Comparison of ENCODE assay signal across 8 cellular contexts in the genomic region with DNA sequence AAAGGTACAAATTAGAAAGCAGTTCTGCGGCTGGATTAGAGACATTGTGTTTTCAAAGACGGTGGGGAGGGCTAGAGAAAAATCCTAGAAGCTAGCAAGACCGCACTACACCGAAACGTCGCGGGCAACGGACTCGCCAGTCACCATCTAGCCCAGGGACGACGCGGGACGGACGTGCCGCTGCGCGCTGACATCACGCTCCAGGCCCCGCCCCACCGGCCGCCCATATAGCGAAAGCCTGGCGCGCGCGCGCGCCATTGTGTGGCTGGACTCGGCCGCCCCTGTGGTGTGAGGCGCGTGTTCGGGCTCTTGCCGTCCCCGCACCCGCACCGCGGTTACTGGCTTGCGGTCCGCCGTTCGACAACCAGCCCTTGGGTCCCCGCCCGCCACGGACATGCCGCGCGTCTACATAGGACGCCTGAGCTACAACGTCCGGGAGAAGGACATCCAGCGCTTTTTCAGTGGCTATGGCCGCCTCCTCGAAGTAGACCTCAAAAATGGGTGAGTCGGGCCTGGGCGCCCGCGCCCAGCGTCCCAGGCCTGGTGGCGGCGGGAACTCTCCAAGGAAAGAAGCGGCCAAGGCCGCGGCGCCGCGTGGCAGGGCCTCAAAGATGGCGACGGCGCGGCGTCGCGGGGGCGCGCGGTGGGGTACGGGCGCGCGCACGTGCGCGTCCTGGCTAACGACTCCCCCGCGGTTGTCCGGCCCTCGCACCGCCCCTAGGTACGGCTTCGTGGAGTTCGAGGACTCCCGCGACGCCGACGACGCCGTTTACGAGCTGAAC. TPM values are rescaled to one million over a fixed set of nuclear protein-coding genes. Genes with fewer than 3 reads are reported as not detected.
DNase-seq lines count a peak whose midpoint lies in the region; ATAC-seq and TF ChIP-seq lines count a peak whose summit lies in the region.

Gene SRSF6, plus strand, starts transcription at position 257 of the 782 bp plus-strand sequence. Its CDS starts 138 bp downstream, at position 395.

- peak within 1 kb of the TSS; percentile 85 for H3K4me3 Mint-ChIP-seq in osteocyte (ENCODE audit: unreplicated experiment)

- peak within 1 kb of the TSS; percentile 87 for H3K4me3 ChIP-seq in GM08714 (ENCODE audit: low read length)
- H3K4me3 ChIP-seq in HFF-Myc (replicated peaks; ENCODE audit: low read depth, low read length) = peak within 1 kb of the TSS; percentile 81
- H3K4me3 ChIP-seq in thoracic aorta = peak within 1 kb of the TSS; percentile 99

- H3K27me3 Mint-ChIP-seq in osteocyte (ENCODE audit: unreplicated experiment) = peaks cover 10% of the 10 kb centered on the region

- H3K9me3 Mint-ChIP-seq in activated naive CD4-positive, alpha-beta T cell treated with anti-CD3 and anti-CD28 coated beads, Interleukin-2, amount 50 U/mL, for 72 hours = no peaks in the 10 kb centered on the region
- no peaks in the 10 kb centered on the region for H3K9me3 Mint-ChIP-seq in osteocyte (ENCODE audit: unreplicated experiment)

- H3K27ac Mint-ChIP-seq in activated naive CD4-positive, alpha-beta T cell treated with anti-CD3 and anti-CD28 coated beads, Interleukin-2, amount 50 U/mL, for 72 hours = peak within 1 kb of the TSS; percentile 97 to 99
- H3K27ac Mint-ChIP-seq in osteocyte (ENCODE audit: unreplicated experiment) = peak within 1 kb of the TSS; percentile 99

- H3K36me3 ChIP-seq in thoracic aorta = peaks cover 24% of the 10 kb centered on the region

- peaks cover 23 to 27% of the 10 kb centered on the region in 2 donors for H3K4me1 ChIP-seq in thoracic aorta (ENCODE audit: control insufficient read depth in 1 of 2, low read depth in 2 of 2)

- peak; percentile 88 for ATAC-seq in activated naive CD4-positive, alpha-beta T cell treated with anti-CD3 and anti-CD28 coated beads, Interleukin-2, amount 50 U/mL, for 72 hours
- ATAC-seq in thoracic aorta (ENCODE audit: insufficient number of reproducible peaks, low FRiP score, low read depth) = peak; percentile 95

- DNase-seq in HFF-Myc (ENCODE audit: extremely low read depth, low read depth) (peak; percentile 22), MV-4-11 (lab: John Stamatoyannopoulos, UW) (peak; percentile 89), SKM-1 (lab: John Stamatoyannopoulos, UW; ENCODE audit: unreplicated experiment) (peak; percentile 65), glomerular visceral epithelial cell (ENCODE audit: extremely low spot score) (peak; percentile 94), osteocyte (ENCODE audit: extremely low spot score, unreplicated experiment) (peak; percentile 97), thoracic aorta (ENCODE audit: low spot score) (peak; percentile 85)
- peak; percentile 94 to 95 for DNase-seq in activated naive CD4-positive, alpha-beta T cell treated with anti-CD3 and anti-CD28 coated beads, Interleukin-2, amount 50 U/mL, for 72 hours (ENCODE audit: low spot score in 2 of 2)

- H3K27me3 ChIP-seq in thoracic aorta (replicated peaks; ENCODE audit: insufficient read depth) = no peaks in the 10 kb centered on the region

- TF ChIP-seq CTCF in HFF-Myc (IDR thresholded peaks at IDR 0.05; ENCODE audit: low read depth, low read length, missing control alignments) = no peak
- TF ChIP-seq CTCF in osteocyte (IDR thresholded peaks at IDR 0.05) = no peak
- no peak for TF ChIP-seq CTCF in thoracic aorta (IDR thresholded peaks at IDR 0.05)

- H3K4me1 Mint-ChIP-seq in osteocyte (ENCODE audit: unreplicated experiment) = peaks cover 40% of the 10 kb centered on the region

- peaks cover 37 to 38% of the 10 kb centered on the region in 2 donors for H3K36me3 Mint-ChIP-seq in activated naive CD4-positive, alpha-beta T cell treated with anti-CD3 and anti-CD28 coated beads, Interleukin-2, amount 50 U/mL, for 72 hours
- peaks cover 34% of the 10 kb centered on the region for H3K36me3 Mint-ChIP-seq in osteocyte (ENCODE audit: unreplicated experiment)

- peak within 1 kb of the TSS; percentile 99 to 100 for H3K27ac ChIP-seq in thoracic aorta

- no peaks in the 10 kb centered on the region for H3K9me3 ChIP-seq in thoracic aorta

RNA-seq across cellular contexts. Expression of gene SRSF6, which starts in this region (rescaled TPM):
- 100 to 1,000 TPM; 105 to 159 TPM for total RNA-seq in activated naive CD4-positive, alpha-beta T cell treated with anti-CD3 and anti-CD28 coated beads, Interleukin-2, amount 50 U/mL, for 72 hours
- total RNA-seq in osteocyte = 197 and 200 TPM in 2 replicates
- total RNA-seq in thoracic aorta = 10 to 100 TPM; 42.2 to 90.4 TPM

Comparison
In these comparisons a context has a peak if more than half of its experiments do, and no peak if none do; other contexts are left out.
1. Peak in every context shown above with its lines: DNase-seq, ATAC-seq, H3K4me3 ChIP-seq and H3K27ac ChIP-seq.
2. DNase-seq: peak in every context shown above with its lines; median percentile 97 in osteocyte; 94 in activated naive CD4-positive, alpha-beta T cell treated with anti-CD3 and anti-CD28 coated beads, Interleukin-2, amount 50 U/mL, for 72 hours; 94 in glomerular visceral epithelial cell; 89 in MV-4-11; 85 in thoracic aorta; 65 in SKM-1; 22 in HFF-Myc.